8 cellular contexts compared by ENCODE assay signal in the genomic region with DNA sequence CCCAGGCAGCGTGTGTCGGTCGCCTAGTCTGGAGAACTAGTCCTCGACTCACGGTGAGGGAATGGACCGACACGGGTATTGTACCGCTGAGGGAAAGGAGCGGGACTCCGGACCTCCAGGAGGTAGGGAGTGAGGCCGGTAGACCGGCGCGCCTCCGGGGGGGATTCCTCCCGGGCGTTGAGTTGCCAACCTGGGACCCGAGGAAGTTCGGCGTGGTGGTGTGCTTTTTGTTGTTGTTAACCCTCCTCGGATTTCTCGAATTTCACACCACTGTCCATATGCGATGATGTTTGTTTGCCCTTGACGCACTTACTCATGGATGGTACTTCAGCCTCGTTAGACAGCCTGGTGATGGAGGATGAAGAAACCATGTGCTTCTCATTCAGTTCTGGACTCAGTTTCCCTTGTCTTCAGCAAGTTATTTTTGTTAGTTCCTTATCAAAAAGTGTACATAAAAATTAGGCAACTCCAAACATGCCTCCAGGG. TPM values are rescaled to one million over a fixed set of nuclear protein-coding genes. Genes with fewer than 3 reads are reported as not detected.
DNase-seq lines count a peak whose midpoint lies in the region; ATAC-seq and TF ChIP-seq lines count a peak whose summit lies in the region.
"Not testable (repeated sequence)": the region's sequence is repeated elsewhere in the genome, so short reads cannot be mapped to it uniquely, and the experiment has no call there.

No MANE protein-coding gene starts in this region.

- CTCF ChIA-PET in HCT116 (lab: Charles Lee); PC-3 (lab: Charles Lee): not testable (repeated sequence)

- H4K20me1 ChIP-seq in BLaER1: peaks cover 28% of the 10 kb centered on the region
- H4K20me1 ChIP-seq in HCT116 (ENCODE audit: insufficient read depth): not testable (repeated sequence)
- H4K20me1 ChIP-seq in PC-3 (ENCODE audit: low read length): peaks cover 37% of the 10 kb centered on the region
- peaks cover 27% of the 10 kb centered on the region for H4K20me1 ChIP-seq in hepatocyte (ENCODE audit: insufficient read depth, poor library complexity, severe bottlenecking)

- H3K9me2 ChIP-seq in HCT116 (ENCODE audit: insufficient read depth); PC-3 (replicated peaks; ENCODE audit: low read length); hepatocyte (replicated peaks; ENCODE audit: insufficient read depth): not testable (repeated sequence)

- 2% methylated on average over 25 of the region's 25 CpGs for WGBS in hepatocyte (ENCODE audit: low lambda C conversion rate, missing lambda C conversion rate)

- not testable (repeated sequence) for H3F3A ChIP-seq in PC-3 (ENCODE audit: low read length, unreplicated experiment)

- not testable (repeated sequence) for ATAC-seq in HCT116; stimulated activated memory B cell treated with anti-CD40 and anti-IgM and Interleukin-4, amounts not matched to agents 10 μg/mL and 1 μg/mL and 100 μg/mL, for 72 hours
- ATAC-seq in PC-3 (peak; percentile 4), naive B cell (ENCODE audit: low read depth in 2 of 2) (peak in 1 of 2 donors; percentile 3)

- not testable (repeated sequence) for H3K9me3 Mint-ChIP-seq in activated T-helper 1 cell treated with anti-CD3 and anti-CD28 coated beads, Interleukin-12 subunit alpha, Interleukin-12 subunit beta, Interleukin-2, Interleukin-4 antibody, amounts not matched to agents 30 ng/mL and 10 ng/mL and 1 ng/mL, durations not matched to agents 14 hours and 24 hours and 36 hours; naive B cell; stimulated activated memory B cell treated with anti-CD40 and anti-IgM and Interleukin-4, amounts not matched to agents 10 μg/mL and 1 μg/mL and 100 μg/mL, for 72 hours
- H3K9me3 Mint-ChIP-seq in dendritic cell treated with granulocyte-macrophage colony-stimulating factor and Interleukin-4, amounts not matched to agents 40 ng/mL and 50 ng/mL, for 4 days: peaks cover 16% of the 10 kb centered on the region

- TF ChIP-seq CTCF in HCT116 (IDR thresholded peaks at IDR 0.05 in 2 of 3, conservative IDR thresholded peaks at IDR 0.05 in 1 of 3; ENCODE audit: borderline replicate concordance in 1 of 3, insufficient read depth in 1 of 3, low read depth in 2 of 3, low read length in 2 of 3); PC-3 (conservative IDR thresholded peaks at IDR 0.05; ENCODE audit: low read depth, low read length); hepatocyte (IDR thresholded peaks at IDR 0.05; ENCODE audit: poor library complexity): not testable (repeated sequence)

- POLR2A ChIA-PET in HCT116 (lab: Charles Lee); PC-3 (lab: Charles Lee; ENCODE audit: unreplicated experiment): not testable (repeated sequence)

- H3K27me3 Mint-ChIP-seq in activated T-helper 1 cell treated with anti-CD3 and anti-CD28 coated beads, Interleukin-12 subunit alpha, Interleukin-12 subunit beta, Interleukin-2, Interleukin-4 antibody, amounts not matched to agents 30 ng/mL and 10 ng/mL and 1 ng/mL, durations not matched to agents 14 hours and 24 hours and 36 hours (ENCODE audit: insufficient read depth); dendritic cell treated with granulocyte-macrophage colony-stimulating factor and Interleukin-4, amounts not matched to agents 40 ng/mL and 50 ng/mL, for 4 days; naive B cell; stimulated activated memory B cell treated with anti-CD40 and anti-IgM and Interleukin-4, amounts not matched to agents 10 μg/mL and 1 μg/mL and 100 μg/mL, for 72 hours: not testable (repeated sequence)

- peak overlapping the region; percentile 83 for H3K4me2 ChIP-seq in BLaER1
- H3K4me2 ChIP-seq in HCT116 (ENCODE audit: low read length): peak overlapping the region; percentile 69
- H3K4me2 ChIP-seq in PC-3 (ENCODE audit: low read length): peak overlapping the region; percentile 84
- peak overlapping the region; percentile 91 for H3K4me2 ChIP-seq in hepatocyte

- not testable (repeated sequence) for DNase-seq in HCT116 (ENCODE audit: low read depth, low spot score); PC-3; activated T-helper 1 cell treated with anti-CD3 and anti-CD28 coated beads, Interleukin-12 subunit alpha, Interleukin-12 subunit beta, Interleukin-2, Interleukin-4 antibody, amounts not matched to agents 30 ng/mL and 10 ng/mL and 1 ng/mL, durations not matched to agents 14 hours and 24 hours and 36 hours (ENCODE audit: low spot score); hepatocyte (ENCODE audit: low spot score); naive B cell

- H3K4me3 Mint-ChIP-seq in activated T-helper 1 cell treated with anti-CD3 and anti-CD28 coated beads, Interleukin-12 subunit alpha, Interleukin-12 subunit beta, Interleukin-2, Interleukin-4 antibody, amounts not matched to agents 30 ng/mL and 10 ng/mL and 1 ng/mL, durations not matched to agents 14 hours and 24 hours and 36 hours: peak overlapping the region; percentile 95
- H3K4me3 Mint-ChIP-seq in dendritic cell treated with granulocyte-macrophage colony-stimulating factor and Interleukin-4, amounts not matched to agents 40 ng/mL and 50 ng/mL, for 4 days: peak overlapping the region; percentile 99
- peak overlapping the region; percentile 95 to 99 (median 97) for H3K4me3 Mint-ChIP-seq in naive B cell
- H3K4me3 Mint-ChIP-seq in stimulated activated memory B cell treated with anti-CD40 and anti-IgM and Interleukin-4, amounts not matched to agents 10 μg/mL and 1 μg/mL and 100 μg/mL, for 72 hours: peak overlapping the region; percentile 96

- not testable (repeated sequence) for TF ChIP-seq RAD21 in HCT116 (IDR thresholded peaks at IDR 0.05; ENCODE audit: low read depth)

- H3K9ac ChIP-seq in BLaER1: peak overlapping the region; percentile 100
- H3K9ac ChIP-seq in HCT116 (ENCODE audit: low read length): peak overlapping the region; percentile 93
- peak overlapping the region; percentile 99 for H3K9ac ChIP-seq in PC-3 (ENCODE audit: low read length)

- H3K9me3 ChIP-seq in BLaER1: peaks cover 36% of the 10 kb centered on the region
- not testable (repeated sequence) for H3K9me3 ChIP-seq in HCT116 (ENCODE audit: control insufficient read depth in 1 of 2, insufficient read depth in 1 of 2, low read depth in 1 of 2, low read length in 2 of 2); PC-3 (ENCODE audit: low read length); hepatocyte (ENCODE audit: low read depth)

- H3K27me3 ChIP-seq in BLaER1; HCT116 (ENCODE audit: insufficient read depth, low read length); PC-3 (ENCODE audit: low read length); hepatocyte: not testable (repeated sequence)

- H3K4me1 ChIP-seq in BLaER1 (peaks cover 24% of the 10 kb centered on the region), PC-3 (ENCODE audit: insufficient read depth, low read length) (peaks cover 13% of the 10 kb centered on the region), hepatocyte (ENCODE audit: insufficient read depth) (peaks cover 13% of the 10 kb centered on the region)
- H3K4me1 ChIP-seq in HCT116 (ENCODE audit: control insufficient read depth in 1 of 2, insufficient read depth in 2 of 2, low read length in 2 of 2): not testable (repeated sequence)

- intact Hi-C loops in HCT116 (cut with micrococcal nuclease); dendritic cell treated with granulocyte-macrophage colony-stimulating factor and Interleukin-4, amounts not matched to agents 40 ng/mL and 50 ng/mL, for 4 days (cut with micrococcal nuclease): not testable (repeated sequence)
- intact Hi-C loops in PC-3 (cut with micrococcal nuclease): loop anchor here (2.0 kb wide), 1 partner anchor 40 kb away; no protein-coding TSS in a partner anchor
- intact Hi-C loops in activated T-helper 1 cell treated with anti-CD3 and anti-CD28 coated beads, Interleukin-12 subunit alpha, Interleukin-12 subunit beta, Interleukin-2, Interleukin-4 antibody, amounts not matched to agents 30 ng/mL and 10 ng/mL and 1 ng/mL, durations not matched to agents 14 hours and 24 hours and 36 hours (cut with micrococcal nuclease): loop anchor here (2.0 to 5.0 kb wide), 6 partner anchors 52 to 427 kb away; a partner anchor contains a TSS

- peaks cover 47% of the 10 kb centered on the region for H3K36me3 Mint-ChIP-seq in activated T-helper 1 cell treated with anti-CD3 and anti-CD28 coated beads, Interleukin-12 subunit alpha, Interleukin-12 subunit beta, Interleukin-2, Interleukin-4 antibody, amounts not matched to agents 30 ng/mL and 10 ng/mL and 1 ng/mL, durations not matched to agents 14 hours and 24 hours and 36 hours (ENCODE audit: low read depth)
- H3K36me3 Mint-ChIP-seq in dendritic cell treated with granulocyte-macrophage colony-stimulating factor and Interleukin-4, amounts not matched to agents 40 ng/mL and 50 ng/mL, for 4 days (ENCODE audit: low read depth): peaks cover 69% of the 10 kb centered on the region
- peaks cover 7 to 17% of the 10 kb centered on the region in 2 donors for H3K36me3 Mint-ChIP-seq in naive B cell
- peaks cover 33% of the 10 kb centered on the region for H3K36me3 Mint-ChIP-seq in stimulated activated memory B cell treated with anti-CD40 and anti-IgM and Interleukin-4, amounts not matched to agents 10 μg/mL and 1 μg/mL and 100 μg/mL, for 72 hours

- peak overlapping the region; percentile 96 for H3K27ac Mint-ChIP-seq in activated T-helper 1 cell treated with anti-CD3 and anti-CD28 coated beads, Interleukin-12 subunit alpha, Interleukin-12 subunit beta, Interleukin-2, Interleukin-4 antibody, amounts not matched to agents 30 ng/mL and 10 ng/mL and 1 ng/mL, durations not matched to agents 14 hours and 24 hours and 36 hours
- peak overlapping the region; percentile 99 for H3K27ac Mint-ChIP-seq in dendritic cell treated with granulocyte-macrophage colony-stimulating factor and Interleukin-4, amounts not matched to agents 40 ng/mL and 50 ng/mL, for 4 days
- peak overlapping the region; percentile 83 to 99 (median 96) for H3K27ac Mint-ChIP-seq in naive B cell
- H3K27ac Mint-ChIP-seq in stimulated activated memory B cell treated with anti-CD40 and anti-IgM and Interleukin-4, amounts not matched to agents 10 μg/mL and 1 μg/mL and 100 μg/mL, for 72 hours: peak overlapping the region; percentile 97

- H3K27ac ChIP-seq in BLaER1 (peak overlapping the region; percentile 100), HCT116 (ENCODE audit: low read depth, low read length) (peak overlapping the region; percentile 97), PC-3 (ENCODE audit: low read length) (peak overlapping the region; percentile 90), hepatocyte (peak overlapping the region; percentile 98)

- H3K79me2 ChIP-seq in HCT116 (ENCODE audit: insufficient read depth, low read length): peaks cover 90% of the 10 kb centered on the region
- peaks cover 98% of the 10 kb centered on the region for H3K79me2 ChIP-seq in PC-3 (ENCODE audit: low read length)
- H3K79me2 ChIP-seq in hepatocyte: peaks cover 84% of the 10 kb centered on the region

- H3K4me3 ChIP-seq in BLaER1: peak overlapping the region; percentile 95
- H3K4me3 ChIP-seq in HCT116 (replicated peaks in 1 of 2; ENCODE audit: low read depth in 1 of 2, low read length in 2 of 2): peak overlapping the region; percentile 88 to 91
- peak overlapping the region; percentile 93 for H3K4me3 ChIP-seq in PC-3 (ENCODE audit: low read length)
- peak overlapping the region; percentile 57 for H3K4me3 ChIP-seq in hepatocyte

- peaks cover 61% of the 10 kb centered on the region for H3K4me1 Mint-ChIP-seq in activated T-helper 1 cell treated with anti-CD3 and anti-CD28 coated beads, Interleukin-12 subunit alpha, Interleukin-12 subunit beta, Interleukin-2, Interleukin-4 antibody, amounts not matched to agents 30 ng/mL and 10 ng/mL and 1 ng/mL, durations not matched to agents 14 hours and 24 hours and 36 hours (ENCODE audit: low read depth)
- H3K4me1 Mint-ChIP-seq in dendritic cell treated with granulocyte-macrophage colony-stimulating factor and Interleukin-4, amounts not matched to agents 40 ng/mL and 50 ng/mL, for 4 days (ENCODE audit: low read depth): peaks cover 54% of the 10 kb centered on the region
- peaks cover 28 to 63% (median 53%) of the 10 kb centered on the region in 3 donors for H3K4me1 Mint-ChIP-seq in naive B cell
- H3K4me1 Mint-ChIP-seq in stimulated activated memory B cell treated with anti-CD40 and anti-IgM and Interleukin-4, amounts not matched to agents 10 μg/mL and 1 μg/mL and 100 μg/mL, for 72 hours: peaks cover 66% of the 10 kb centered on the region

- H2AFZ ChIP-seq in HCT116 (ENCODE audit: low read depth, low read length, poor library complexity, severe bottlenecking): not testable (repeated sequence)
- H2AFZ ChIP-seq in PC-3 (ENCODE audit: low read length) (peak overlapping the region; percentile 100), hepatocyte (peak overlapping the region; percentile 27)

- TSS peak; percentile 65 for BruUV-seq in HCT116 (replicated peaks; lab: Mats Ljungman, UMichigan)
- TSS peak; percentile 74 for BruUV-seq in PC-3 (replicated peaks; lab: Mats Ljungman, UMichigan)

- H3K36me3 ChIP-seq in BLaER1 (peaks cover 52% of the 10 kb centered on the region), HCT116 (ENCODE audit: control insufficient read depth in 1 of 2, insufficient read depth in 2 of 2, low read length in 2 of 2) (peaks cover 5 to 31% of the 10 kb centered on the region in 2 experiments), PC-3 (ENCODE audit: low read depth, low read length) (peaks cover 30% of the 10 kb centered on the region)
- not testable (repeated sequence) for H3K36me3 ChIP-seq in hepatocyte (replicated peaks; ENCODE audit: insufficient read depth, low read depth)

- RAD21 ChIA-PET in HCT116 (lab: Charles Lee; ENCODE audit: low non-redundant PET in 1 of 2, low total read pairs in 2 of 2, uncharacterized antibody in 2 of 2, unreplicated experiment in 2 of 2): not testable (repeated sequence)

- TF ChIP-seq POLR2A in HCT116 (IDR thresholded peaks at IDR 0.05; ENCODE audit: borderline replicate concordance, extremely low read depth, insufficient read depth, insufficient read length): not testable (repeated sequence)

RNA-seq across cellular contexts. Expression of a gene that starts 0.3 kb away (rescaled TPM):
- total RNA-seq in HCT116 (2021; ENCODE audit: unreplicated experiment): 148 TPM
- polyA plus RNA-seq in HCT116 (2012): 163 TPM in 2 replicates
- 144 and 163 TPM in 2 replicates for total RNA-seq in PC-3 (2014; rRNA removed)
- total RNA-seq in activated T-helper 1 cell treated with anti-CD3 and anti-CD28 coated beads, Interleukin-12 subunit alpha, Interleukin-12 subunit beta, Interleukin-2, Interleukin-4 antibody, amounts not matched to agents 30 ng/mL and 10 ng/mL and 1 ng/mL, durations not matched to agents 14 hours and 24 hours and 36 hours: 183 and 196 TPM in 2 replicates
- 90.6 and 115 TPM in 2 replicates for total RNA-seq in hepatocyte
- 61.5 and 86.9 TPM in 2 replicates for polyA plus RNA-seq in hepatocyte
- 10 to 100 TPM; 65.6 to 87.5 (median 77.6) TPM for polyA plus RNA-seq in naive B cell (ENCODE audit: low read depth in 6 of 6)

RNA-seq across cellular contexts. Expression of a gene that starts 0.6 kb away (rescaled TPM):
- 40.3 TPM for total RNA-seq in HCT116 (2021; ENCODE audit: unreplicated experiment)
- polyA plus RNA-seq in HCT116 (2012): 36.5 and 45.6 TPM in 2 replicates
- 37.6 TPM in 2 replicates for total RNA-seq in PC-3 (2014; rRNA removed)
- 62.2 and 64.4 TPM in 2 replicates for total RNA-seq in activated T-helper 1 cell treated with anti-CD3 and anti-CD28 coated beads, Interleukin-12 subunit alpha, Interleukin-12 subunit beta, Interleukin-2, Interleukin-4 antibody, amounts not matched to agents 30 ng/mL and 10 ng/mL and 1 ng/mL, durations not matched to agents 14 hours and 24 hours and 36 hours
- total RNA-seq in hepatocyte: 43.2 and 55.9 TPM in 2 replicates
- polyA plus RNA-seq in hepatocyte: 27.6 and 35.4 TPM in 2 replicates
- polyA plus RNA-seq in naive B cell (ENCODE audit: low read depth in 6 of 6): 10 to 100 TPM; 26.7 to 56.1 (median 32.2) TPM
